ENCODE assay signal across 8 cellular contexts in the genomic region with DNA sequence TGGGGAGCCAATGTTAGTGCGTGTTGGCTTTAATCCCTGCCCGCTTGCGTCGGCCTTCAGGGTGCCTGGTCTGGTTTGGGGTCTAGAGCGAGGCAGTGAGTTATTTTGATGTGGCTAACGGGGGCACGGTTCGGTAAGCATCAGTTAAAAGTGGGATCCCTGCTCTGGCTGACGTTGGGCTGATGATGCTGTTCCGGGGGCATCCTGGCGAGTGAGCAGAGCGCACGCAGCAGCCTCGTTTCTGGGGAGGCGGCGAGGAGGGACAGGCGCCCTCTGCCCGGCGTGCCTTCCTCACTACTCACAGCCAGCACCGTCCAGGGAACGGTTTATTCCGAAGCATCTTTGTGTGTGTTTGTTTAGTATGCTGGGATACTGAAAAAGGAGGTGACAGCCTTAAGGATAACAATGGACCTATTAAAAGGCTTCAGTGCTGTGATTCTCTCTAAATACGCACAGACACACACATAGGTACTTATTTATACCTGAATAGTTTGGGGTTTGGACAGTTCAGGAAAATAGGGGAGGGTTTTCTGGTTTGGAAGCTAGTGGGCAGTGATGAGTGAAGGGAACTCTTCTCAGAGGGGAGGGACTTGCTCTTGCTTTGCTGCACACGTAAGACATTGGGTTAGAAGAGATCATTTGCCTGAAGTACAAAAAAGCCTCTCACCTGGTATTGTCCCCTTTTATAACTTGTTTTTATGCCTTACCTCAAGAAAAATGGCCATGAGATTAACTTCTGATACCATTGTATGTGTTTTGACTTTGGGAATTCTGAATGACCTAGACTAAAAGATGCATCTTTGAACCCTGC. TPM values are rescaled to one million over a fixed set of nuclear protein-coding genes. Genes with fewer than 3 reads are reported as not detected.
A peak's percentile ranks its signal among the peaks of the same experiment; 100 is the strongest.
DNase-seq lines count a peak whose midpoint lies in the region; ATAC-seq, FAIRE-seq and TF ChIP-seq lines count a peak whose summit lies in the region.

No MANE protein-coding gene starts in this region.

- CTCF ChIA-PET in A549 (lab: Yijun Ruan, JAX) = interaction anchor here (0.7 to 13.5 kb wide), 24 partner anchors 8 to 307 kb away, joined by 3 to 148 read pairs (median 4); no protein-coding TSS in a partner anchor

- DNase-seq in A549 (ENCODE audit: low read depth in 1 of 2, low spot score in 1 of 2) (peak; percentile 63 to 89), SKM-1 (lab: John Stamatoyannopoulos, UW; ENCODE audit: unreplicated experiment) (peak; percentile 24), colonic mucosa (peak; percentile 65), AML-193 (lab: John Stamatoyannopoulos, UW) (no peak)
- DNase-seq in stimulated activated CD8-positive, alpha-beta memory T cell treated with anti-CD3 and anti-CD28 coated beads, Interleukin-7, amount 100 ng/mL, for 48 hours (ENCODE audit: extremely low read depth in 1 of 2, low read depth in 1 of 2) = peak; percentile 18 to 37

- no peak for TF ChIP-seq EP300 in A549 (IDR thresholded peaks at IDR 0.05)

- under 1% methylated on average over 19 of the region's 24 CpGs for WGBS in A549 (ENCODE audit: missing lambda C conversion rate)
- 2% methylated on average over 24 of the region's 24 CpGs for WGBS in liver

- TF ChIP-seq RAD21 in A549 (conservative IDR thresholded peaks at IDR 0.05 in 1 of 2, IDR thresholded peaks at IDR 0.05 in 1 of 2) (no peak; a peak in 2 of 5 replicates), liver (IDR thresholded peaks at IDR 0.05) (peak; percentile 28 to 30)

- H3K9ac ChIP-seq in colonic mucosa (ENCODE audit: low read depth in 2 of 2, low read length in 2 of 2) (peak overlapping the region; percentile 77 to 92), liver (ENCODE audit: low read depth in 1 of 2, low read length in 2 of 2) (peak overlapping the region in 1 of 2 donors; percentile 55)

- H3K4me1 ChIP-seq in A549 (peaks cover 55% of the 10 kb centered on the region), colonic mucosa (peaks cover 3% of the 10 kb centered on the region), liver (ENCODE audit: control insufficient read depth in 4 of 4, insufficient read depth in 4 of 4, low read length in 3 of 4) (peaks cover 11 to 25% (median 17%) of the 10 kb centered on the region in 4 donors)

- no peaks in the 10 kb centered on the region for H3K9me3 ChIP-seq in A549
- no peaks in the 10 kb centered on the region for H3K9me3 ChIP-seq in colonic mucosa
- no peaks in the 10 kb centered on the region for H3K9me3 ChIP-seq in liver (ENCODE audit: control insufficient read depth in 4 of 4, low read length in 3 of 4)

- H3K27me3 ChIP-seq in colonic mucosa (no peaks in the 10 kb centered on the region), liver (ENCODE audit: control insufficient read depth in 4 of 4, insufficient read depth in 4 of 4, low read length in 3 of 4) (no peaks in the 10 kb centered on the region)

- peak overlapping the region; percentile 90 for H3K4me2 ChIP-seq in A549

- POLR2A ChIA-PET in A549 (lab: Yijun Ruan, JAX) = interaction anchor here (0.6 to 3.2 kb wide), 5 partner anchors 10 to 134 kb away, joined by 3 to 23 read pairs (median 3); no protein-coding TSS in a partner anchor

- ATAC-seq in A549 = peak; percentile 55 to 73
- peak; percentile 25 for ATAC-seq in GM18502 (IDR thresholded peaks at IDR 0.05; ENCODE audit: poor library complexity, unreplicated experiment)
- ATAC-seq in HG03066 (IDR thresholded peaks at IDR 0.05; ENCODE audit: low read depth, unreplicated experiment) = peak; percentile 32

- H3K27ac ChIP-seq in A549 = peak overlapping the region; percentile 93 to 97
- H3K27ac ChIP-seq in colonic mucosa = peak overlapping the region; percentile 88
- peak overlapping the region; percentile 62 to 64 for H3K27ac ChIP-seq in liver (ENCODE audit: low read depth in 1 of 2, low read length in 2 of 2)

- TF ChIP-seq CTCF in A549 (IDR thresholded peaks at IDR 0.05) (peak; percentile 74; the same call in 2 of the 3 replicates), colonic mucosa (IDR thresholded peaks at IDR 0.05) (peak; percentile 47), liver (IDR thresholded peaks at IDR 0.05; ENCODE audit: low read depth, low read length, missing input control) (peak; percentile 7)

- H3K36me3 ChIP-seq in colonic mucosa (no peaks in the 10 kb centered on the region), liver (ENCODE audit: control insufficient read depth in 4 of 4, insufficient read depth in 3 of 4, low read depth in 1 of 4, low read length in 3 of 4) (no peaks in the 10 kb centered on the region)

- H3K4me3 ChIP-seq in A549 (peak overlapping the region; percentile 90), colonic mucosa (peak overlapping the region; percentile 82), liver (ENCODE audit: low read depth in 1 of 3, low read length in 3 of 3) (peak overlapping the region; percentile 15 to 85 (median 53))

- TF ChIP-seq POLR2A in A549 (IDR thresholded peaks at IDR 0.05; ENCODE audit: low read length) = no peak

- peak; percentile 13 for FAIRE-seq in A549 (lab: Jason Lieb, UNC)

- intact Hi-C loops in colonic mucosa (cut with DNase I) = loop anchor here (5.0 kb wide), 1 partner anchor 105 kb away; no protein-coding TSS in a partner anchor

TF ChIP-seq in A549, 52 proteins besides CTCF, POLR2A, EP300 and RAD21 (continues in another document):
- no peak for TF ChIP-seq NPAS2 (CRISPR knock-in tag; IDR thresholded peaks at IDR 0.05; ENCODE audit: borderline replicate concordance)
- TF ChIP-seq SREBF2 (IDR thresholded peaks at IDR 0.05) = no peak
- no peak; the same call in 1 of the 2 replicates for TF ChIP-seq GATA3 (IDR thresholded peaks at IDR 0.05; ENCODE audit: borderline replicate concordance)
- no peak for TF ChIP-seq HOXB5 (CRISPR knock-in tag; IDR thresholded peaks at IDR 0.05)
- TF ChIP-seq, protein P1, sequence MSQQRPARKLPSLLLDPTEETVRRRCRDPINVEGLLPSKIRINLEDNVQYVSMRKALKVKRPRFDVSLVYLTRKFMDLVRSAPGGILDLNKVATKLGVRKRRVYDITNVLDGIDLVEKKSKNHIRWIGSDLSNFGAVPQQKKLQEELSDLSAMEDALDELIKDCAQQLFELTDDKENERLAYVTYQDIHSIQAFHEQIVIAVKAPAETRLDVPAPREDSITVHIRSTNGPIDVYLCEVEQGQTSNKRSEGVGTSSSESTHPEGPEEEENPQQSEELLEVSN (IDR thresholded peaks at IDR 0.05; ENCODE audit: borderline replicate concordance, low read depth) = no peak
- TF ChIP-seq CBX2 (IDR thresholded peaks at IDR 0.05; ENCODE audit: borderline replicate concordance, low read depth) = no peak
- no peak for TF ChIP-seq HMGXB4 (CRISPR knock-in tag; IDR thresholded peaks at IDR 0.05; ENCODE audit: borderline replicate concordance)
- no peak for TF ChIP-seq MAFK (IDR thresholded peaks at IDR 0.05; ENCODE audit: partially characterized antibody)
- no peak for TF ChIP-seq HEYL (CRISPR knock-in tag; IDR thresholded peaks at IDR 0.05)

TF ChIP-seq in liver, 16 proteins besides CTCF, POLR2A, EP300 and RAD21:
- TF ChIP-seq NR2F2 (IDR thresholded peaks at IDR 0.05) = no peak
- no peak for TF ChIP-seq GABPA (IDR thresholded peaks at IDR 0.05 in 1 of 2, conservative IDR thresholded peaks at IDR 0.05 in 1 of 2)
- no peak for TF ChIP-seq YY1 (IDR thresholded peaks at IDR 0.05)
- TF ChIP-seq, protein P2, sequence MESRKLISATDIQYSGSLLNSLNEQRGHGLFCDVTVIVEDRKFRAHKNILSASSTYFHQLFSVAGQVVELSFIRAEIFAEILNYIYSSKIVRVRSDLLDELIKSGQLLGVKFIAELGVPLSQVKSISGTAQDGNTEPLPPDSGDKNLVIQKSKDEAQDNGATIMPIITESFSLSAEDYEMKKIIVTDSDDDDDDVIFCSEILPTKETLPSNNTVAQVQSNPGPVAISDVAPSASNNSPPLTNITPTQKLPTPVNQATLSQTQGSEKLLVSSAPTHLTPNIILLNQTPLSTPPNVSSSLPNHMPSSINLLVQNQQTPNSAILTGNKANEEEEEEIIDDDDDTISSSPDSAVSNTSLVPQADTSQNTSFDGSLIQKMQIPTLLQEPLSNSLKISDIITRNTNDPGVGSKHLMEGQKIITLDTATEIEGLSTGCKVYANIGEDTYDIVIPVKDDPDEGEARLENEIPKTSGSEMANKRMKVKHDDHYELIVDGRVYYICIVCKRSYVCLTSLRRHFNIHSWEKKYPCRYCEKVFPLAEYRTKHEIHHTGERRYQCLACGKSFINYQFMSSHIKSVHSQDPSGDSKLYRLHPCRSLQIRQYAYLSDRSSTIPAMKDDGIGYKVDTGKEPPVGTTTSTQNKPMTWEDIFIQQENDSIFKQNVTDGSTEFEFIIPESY (IDR thresholded peaks at IDR 0.05) = no peak
- TF ChIP-seq HNF4G (IDR thresholded peaks at IDR 0.05) = no peak
- TF ChIP-seq, protein P3, sequence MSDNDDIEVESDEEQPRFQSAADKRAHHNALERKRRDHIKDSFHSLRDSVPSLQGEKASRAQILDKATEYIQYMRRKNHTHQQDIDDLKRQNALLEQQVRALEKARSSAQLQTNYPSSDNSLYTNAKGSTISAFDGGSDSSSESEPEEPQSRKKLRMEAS (IDR thresholded peaks at IDR 0.05) = no peak

RNA-seq across cellular contexts. Expression of gene CRIM1, which starts 2.1 kb away (rescaled TPM):
- polyA plus RNA-seq in A549 (2011; rRNA removed) = 208 and 275 TPM in 2 replicates
- polyA plus RNA-seq in A549 (2012; cell fraction: cytosol; rRNA removed) = 133 and 166 TPM in 2 replicates
- polyA plus RNA-seq in A549 (2012; cell fraction: nucleus; rRNA removed) = 215 and 283 TPM in 2 replicates
- polyA plus RNA-seq in A549 (2017; fragmentation: RNase III; extraction: RNeasy Plus Mini Kit Qiagen cat#74134 plus additional on column Dnase treatment) = 127 to 135 TPM (median 130 TPM) in 3 replicates
- polyA minus RNA-seq in A549 (2011; rRNA and poly(A)+ RNA removed) = 997 and 1,171 TPM in 2 replicates
- total RNA-seq in colonic mucosa = 10 to 100 TPM; 55.7 to 90.7 TPM
- total RNA-seq in liver = 10 to 100 TPM; 10.5 to 22.1 TPM
- 1 to 10 TPM; 2.2 to 8.7 TPM for polyA plus RNA-seq in liver

Comparison
In these comparisons a context has a peak if more than half of its experiments do, and no peak if none do; other contexts are left out.
1. DNase-seq: peak in A549 (2 of 2), SKM-1 (single experiment), colonic mucosa (single experiment) and stimulated activated CD8-positive, alpha-beta memory T cell treated with anti-CD3 and anti-CD28 coated beads, Interleukin-7, amount 100 ng/mL, for 48 hours (2 of 2); none in AML-193 (0 of 2).
2. CTCF ChIP-seq: peak in every context shown above with its lines; median percentile 74 in A549; 47 in colonic mucosa; 7 in liver.
3. Peak in every context shown above with its lines, with median percentiles within 50 percentile points of each other: ATAC-seq, H3K27ac ChIP-seq and H3K4me3 ChIP-seq.